ENCODE assay signal across 9 cellular contexts in the genomic region with DNA sequence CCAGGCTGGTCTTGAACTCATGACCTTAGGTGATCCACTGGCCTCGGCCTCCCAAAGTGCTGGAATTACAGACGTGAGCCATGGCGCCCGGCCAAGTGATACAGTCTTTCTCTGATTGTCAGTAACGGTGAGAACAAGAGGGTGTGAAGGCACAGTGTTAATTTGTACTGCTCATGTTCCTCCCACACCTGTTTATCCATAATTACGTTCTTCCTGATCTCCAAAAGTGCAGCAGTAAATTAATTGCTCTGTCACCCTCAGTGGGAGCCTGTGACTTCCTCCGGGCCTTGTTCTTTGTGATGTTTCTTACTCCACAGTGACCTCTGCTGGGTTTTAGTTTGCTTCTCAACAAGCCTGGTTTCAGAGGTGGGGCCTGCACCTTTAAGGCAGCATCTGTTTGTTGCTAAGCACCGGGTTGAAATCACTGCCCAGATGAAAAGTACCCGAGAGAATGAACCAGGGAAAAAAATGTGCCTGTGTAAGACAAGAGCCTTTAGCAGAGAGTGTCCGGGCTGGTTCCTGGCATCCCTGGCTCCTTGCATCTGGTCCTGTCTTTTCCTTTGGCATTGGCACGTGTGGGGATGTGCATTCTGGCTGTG.
A peak's percentile ranks its signal among the peaks of the same experiment; 100 is the strongest.
DNase-seq lines count a peak whose midpoint lies in the region; ATAC-seq, FAIRE-seq and TF ChIP-seq lines count a peak whose summit lies in the region.
"Had no signal": no experiment of that assay in that cellular context is flagged by ENCODE, and none has a peak within 500 bp of the region (broad histone marks: within the 10 kb centered on the region; RNA-seq: fewer than 3 reads in every experiment).

No MANE protein-coding gene starts in this region.

- H3K4me3 ChIP-seq in mucosa of descending colon (no peak overlapping the region), thyroid gland (replicated peaks in 1 of 3) (no peak overlapping the region)

- TF ChIP-seq CTCF in activated CD8-positive, alpha-beta T cell treated with anti-CD3 and anti-CD28 coated beads for 36 hours (IDR thresholded peaks at IDR 0.05), result peak; percentile 75
- TF ChIP-seq CTCF in endothelial cell (IDR thresholded peaks at IDR 0.05; ENCODE audit: unreplicated experiment) (peak; percentile 21), mucosa of descending colon (IDR thresholded peaks at IDR 0.05) (no peak), thyroid gland (IDR thresholded peaks at IDR 0.05) (peak in 5 of 6 experiments; percentile 33 to 86 (median 62))

- CTCF ChIA-PET in activated CD8-positive, alpha-beta T cell treated with anti-CD3 and anti-CD28 coated beads for 36 hours (lab: Charles Lee), result interaction anchor here (0.7 to 5.0 kb wide), 9 partner anchors 21 to 306 kb away, joined by 3 to 69 read pairs (median 4); no protein-coding TSS in a partner anchor

- H3K27ac ChIP-seq in thyroid gland, result no peak overlapping the region
- H3K27ac ChIP-seq: epithelial cell of prostate had no signal

- no peak overlapping the region for H3K4me3 Mint-ChIP-seq in activated CD8-positive, alpha-beta T cell treated with anti-CD3 and anti-CD28 coated beads for 36 hours
- no peak overlapping the region for H3K4me3 Mint-ChIP-seq in endothelial cell (ENCODE audit: unreplicated experiment)

- no peaks in the 10 kb centered on the region for H3K9me3 ChIP-seq in mucosa of descending colon
- no peaks in the 10 kb centered on the region for H3K9me3 ChIP-seq in thyroid gland

- no peak for TF ChIP-seq POLR2A in thyroid gland (IDR thresholded peaks at IDR 0.05)

- no peaks in the 10 kb centered on the region for H3K27me3 ChIP-seq in thyroid gland

- H3K36me3 ChIP-seq in mucosa of descending colon (ENCODE audit: low read depth) (no peaks in the 10 kb centered on the region), thyroid gland (no peaks in the 10 kb centered on the region)

- no peaks in the 10 kb centered on the region for H3K9me3 Mint-ChIP-seq in activated CD8-positive, alpha-beta T cell treated with anti-CD3 and anti-CD28 coated beads for 36 hours
- H3K9me3 Mint-ChIP-seq in endothelial cell (ENCODE audit: unreplicated experiment), result no peaks in the 10 kb centered on the region

- WGBS in thyroid gland, 2 donors, result 36 to 38% methylated on average over 11 of the region's 11 CpGs

- DNase-seq in Daoy (ENCODE audit: low read depth) (peak; percentile 86), HTR-8/SVneo (ENCODE audit: insufficient read length, low spot score) (peak; percentile 75), NCI-H82 treated with DMSO at 0.1 percent for 48 hours (lab: John Stamatoyannopoulos, UW; ENCODE audit: unreplicated experiment) (peak; percentile 85), endothelial cell (ENCODE audit: low spot score) (peak; percentile 65), mucosa of descending colon (peak in 2 of 3 donors; percentile 41 to 85), thyroid gland (peak; percentile 72 to 73)
- DNase-seq in activated CD8-positive, alpha-beta T cell treated with anti-CD3 and anti-CD28 coated beads for 36 hours, result peak; percentile 79

- no peaks in the 10 kb centered on the region for H3K27me3 Mint-ChIP-seq in activated CD8-positive, alpha-beta T cell treated with anti-CD3 and anti-CD28 coated beads for 36 hours
- H3K27me3 Mint-ChIP-seq in endothelial cell (ENCODE audit: unreplicated experiment), result no peaks in the 10 kb centered on the region

- H3K4me1 ChIP-seq in mucosa of descending colon (ENCODE audit: low read depth) (peaks cover 5% of the 10 kb centered on the region), thyroid gland (peaks cover 6 to 11% of the 10 kb centered on the region in 2 donors)

- intact Hi-C loops in activated CD8-positive, alpha-beta T cell treated with anti-CD3 and anti-CD28 coated beads for 36 hours (cut with micrococcal nuclease), result loop anchor here (1.0 to 10.0 kb wide), 7 partner anchors 47 to 497 kb away; partner anchors contain the start of gene TFB1M
- intact Hi-C loops in mucosa of descending colon (cut with DNase I, micrococcal nuclease), result loop anchor here (2.0 to 10.0 kb wide), 4 partner anchors 73 to 246 kb away; no protein-coding TSS in a partner anchor
- intact Hi-C loops in thyroid gland (cut with DNase I), result loop anchor here (5.0 to 10.0 kb wide), 4 partner anchors 78 to 500 kb away; no protein-coding TSS in a partner anchor

- ATAC-seq in GM21619 (IDR thresholded peaks at IDR 0.05; ENCODE audit: unreplicated experiment), result peak; percentile 46
- peak; percentile 55 for ATAC-seq in activated CD8-positive, alpha-beta T cell treated with anti-CD3 and anti-CD28 coated beads for 36 hours
- ATAC-seq in mucosa of descending colon, result peak; percentile 89

- peak overlapping the region; percentile 33 for H3K27ac Mint-ChIP-seq in activated CD8-positive, alpha-beta T cell treated with anti-CD3 and anti-CD28 coated beads for 36 hours
- H3K27ac Mint-ChIP-seq in endothelial cell (ENCODE audit: unreplicated experiment), result peak overlapping the region; percentile 72

- H3K4me1 Mint-ChIP-seq in activated CD8-positive, alpha-beta T cell treated with anti-CD3 and anti-CD28 coated beads for 36 hours (ENCODE audit: low read depth), result peaks cover 46% of the 10 kb centered on the region
- H3K4me1 Mint-ChIP-seq in endothelial cell (ENCODE audit: unreplicated experiment), result peaks cover 13% of the 10 kb centered on the region

- POLR2A ChIA-PET in activated CD8-positive, alpha-beta T cell treated with anti-CD3 and anti-CD28 coated beads for 36 hours (lab: Charles Lee), result interaction anchor here (1.9 kb wide), 1 partner anchor 250 kb away, joined by 4 read pairs; no protein-coding TSS in a partner anchor

- FAIRE-seq in HTR-8/SVneo (lab: Jason Lieb, UNC), result no peak

- no peaks in the 10 kb centered on the region for H3K36me3 Mint-ChIP-seq in activated CD8-positive, alpha-beta T cell treated with anti-CD3 and anti-CD28 coated beads for 36 hours (ENCODE audit: low read depth)
- H3K36me3 Mint-ChIP-seq in endothelial cell (ENCODE audit: low read depth, unreplicated experiment), result peaks cover 5% of the 10 kb centered on the region
